Comparison of ENCODE assay signal across 1 cellular context in genomic region chr14:77028384-77029246, GRCh38.
TF ChIP-seq lines count a peak whose summit lies in the region.

Gene IRF2BPL, minus strand, starts transcription at chr14:77028708. Its CDS starts 916 bp downstream, at chr14:77027792.

TF ChIP-seq in K562, 482 proteins besides CTCF, POLR2A, EP300 and RAD21 (continued from another document and continues in another):
- TF ChIP-seq NR0B1 (IDR thresholded peaks at IDR 0.05; ENCODE audit: partially characterized antibody) (no peak), ARHGAP35 (IDR thresholded peaks at IDR 0.05; ENCODE audit: partially characterized antibody) (no peak), MAZ (CRISPR knock-in tag; conservative IDR thresholded peaks at IDR 0.05 in 1 of 2, IDR thresholded peaks at IDR 0.05 in 1 of 2) (peak; percentile 97 to 98), ZNF140 (CRISPR knock-in tag; IDR thresholded peaks at IDR 0.05) (no peak), ZNF146 (CRISPR knock-in tag; IDR thresholded peaks at IDR 0.05; ENCODE audit: unreplicated experiment) (no peak), ZNF121 (CRISPR knock-in tag; conservative IDR thresholded peaks at IDR 0.05) (no peak), MXI1 (IDR thresholded peaks at IDR 0.05; ENCODE audit: low read depth, low read length) (no peak), VEZF1 (CRISPR knock-in tag; IDR thresholded peaks at IDR 0.05) (peak; percentile 98), NR2F6 (CRISPR knock-in tag; IDR thresholded peaks at IDR 0.05) (no peak), FOXK1 (CRISPR knock-in tag; IDR thresholded peaks at IDR 0.05; ENCODE audit: borderline replicate concordance) (no peak), ZSCAN32 (CRISPR knock-in tag; IDR thresholded peaks at IDR 0.05) (no peak), CSDE1 (IDR thresholded peaks at IDR 0.05) (no peak), IRF9 (tag; IDR thresholded peaks at IDR 0.05) (no peak), PHF8 (IDR thresholded peaks at IDR 0.05; ENCODE audit: borderline replicate concordance, low read length) (peak; percentile 63; the same call in 1 of the 2 replicates), PPARD (CRISPR knock-in tag; IDR thresholded peaks at IDR 0.05) (no peak), ZNF695 (CRISPR knock-in tag; IDR thresholded peaks at IDR 0.05) (no peak), ARID2 (IDR thresholded peaks at IDR 0.05) (no peak), E2F4 (CRISPR knock-in tag; IDR thresholded peaks at IDR 0.05; ENCODE audit: low read depth) (no peak), HDAC2 (IDR thresholded peaks at IDR 0.05) (no peak), GATAD2A (IDR thresholded peaks at IDR 0.05) (no peak), CGGBP1 (CRISPR knock-in tag; IDR thresholded peaks at IDR 0.05) (no peak), THAP7 (CRISPR knock-in tag; IDR thresholded peaks at IDR 0.05) (no peak), SMARCC2 (IDR thresholded peaks at IDR 0.05; ENCODE audit: low read depth) (no peak), XRCC5 (IDR thresholded peaks at IDR 0.05; ENCODE audit: low read depth, low read length) (no peak), NR4A1 (CRISPR knock-in tag; IDR thresholded peaks at IDR 0.05) (no peak), NR4A1 (tag; IDR thresholded peaks at IDR 0.05) (no peak), GTF2F1 (IDR thresholded peaks at IDR 0.05; ENCODE audit: low read depth, low read length) (no peak), ELF4 (CRISPR knock-in tag; IDR thresholded peaks at IDR 0.05) (no peak), HDGF (IDR thresholded peaks at IDR 0.05) (no peak), TEAD1 (CRISPR knock-in tag; IDR thresholded peaks at IDR 0.05) (peak in 1 of 2 experiments; percentile 89; a peak in 2 of 4 replicates), ZNF398 (CRISPR knock-in tag; IDR thresholded peaks at IDR 0.05) (no peak), PBX2 (CRISPR knock-in tag; IDR thresholded peaks at IDR 0.05; ENCODE audit: low read depth) (no peak), PBX2 (tag; conservative IDR thresholded peaks at IDR 0.05; ENCODE audit: low read depth) (no peak), DACH1 (IDR thresholded peaks at IDR 0.05; ENCODE audit: partially characterized antibody) (peak; percentile 87), ZNF277 (CRISPR knock-in tag; IDR thresholded peaks at IDR 0.05; ENCODE audit: borderline replicate concordance) (no peak), HMGXB4 (CRISPR knock-in tag; IDR thresholded peaks at IDR 0.05) (no peak), RCOR1 (IDR thresholded peaks at IDR 0.05; ENCODE audit: borderline replicate concordance in 1 of 2, low read depth in 2 of 2, low read length in 2 of 2) (peak in 1 of 2 experiments; percentile 43; a peak in 1 of 4 replicates), ZBTB5 (IDR thresholded peaks at IDR 0.05) (no peak), BACH1 (tag; IDR thresholded peaks at IDR 0.05) (no peak), SETDB1 (IDR thresholded peaks at IDR 0.05; ENCODE audit: low read length) (no peak), ATF1 (CRISPR knock-in tag; IDR thresholded peaks at IDR 0.05) (no peak), ATF1 (tag; IDR thresholded peaks at IDR 0.05) (peak; percentile 84), TFE3 (CRISPR knock-in tag; IDR thresholded peaks at IDR 0.05) (no peak), EHMT2 (IDR thresholded peaks at IDR 0.05) (no peak), ZNF124 (CRISPR knock-in tag; IDR thresholded peaks at IDR 0.05) (no peak), E2F6 (IDR thresholded peaks at IDR 0.05; ENCODE audit: borderline replicate concordance in 1 of 2, extremely low read depth in 1 of 2, insufficient read depth in 1 of 2, insufficient read length in 1 of 2, low read depth in 1 of 2, low read length in 1 of 2, poor library complexity in 1 of 2, severe bottlenecking in 1 of 2) (peak; percentile 52 to 78), ETV5 (CRISPR knock-in tag; IDR thresholded peaks at IDR 0.05; ENCODE audit: low read depth) (no peak), ZEB2 (IDR thresholded peaks at IDR 0.05) (no peak), BRD9 (IDR thresholded peaks at IDR 0.05; ENCODE audit: low read depth, partially characterized antibody) (no peak), CHD1 (IDR thresholded peaks at IDR 0.05; ENCODE audit: low read length) (no peak), ARNT (IDR thresholded peaks at IDR 0.05) (no peak)
